ENCODE assay signal across 1 cellular context in the genomic region with DNA sequence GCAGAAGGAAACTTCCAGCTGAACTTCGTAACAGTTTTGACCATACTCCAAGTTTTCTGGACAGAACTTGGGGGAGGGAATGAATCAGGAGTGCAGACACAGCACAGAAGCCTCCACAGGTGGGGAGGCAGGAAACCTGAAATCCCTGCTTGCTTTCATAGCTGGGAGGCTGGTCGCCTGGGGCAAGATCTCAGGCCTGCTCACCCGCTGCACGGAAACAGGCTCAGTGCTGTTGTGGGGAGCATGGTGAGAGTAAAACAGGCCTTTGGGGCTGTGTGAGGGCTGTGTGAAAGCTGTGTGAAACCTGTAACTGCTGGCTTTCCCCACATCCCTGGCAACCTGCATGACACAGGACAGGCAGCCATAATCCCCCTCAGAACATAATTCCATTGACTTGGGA.
TF ChIP-seq lines count a peak whose summit lies in the region.

No MANE protein-coding gene starts in this region.

TF ChIP-seq in H1, 55 proteins besides CTCF, POLR2A, EP300 and RAD21:
- TF ChIP-seq PHF8 (conservative IDR thresholded peaks at IDR 0.05; ENCODE audit: low read depth, low read length) (no peak), CBX8 (IDR thresholded peaks at IDR 0.05; ENCODE audit: borderline replicate concordance, low read depth, low read length) (no peak), RBBP5 (IDR thresholded peaks at IDR 0.05; ENCODE audit: borderline replicate concordance, low read depth, low read length) (no peak), TAF1 (IDR thresholded peaks at IDR 0.05; ENCODE audit: low read depth, low read length) (no peak), USF2 (IDR thresholded peaks at IDR 0.05; ENCODE audit: low read length) (no peak), CTBP2 (IDR thresholded peaks at IDR 0.05; ENCODE audit: borderline replicate concordance, insufficient read depth, insufficient read length, low read length) (no peak), KDM5A (IDR thresholded peaks at IDR 0.05; ENCODE audit: low read length) (no peak), MAFK (IDR thresholded peaks at IDR 0.05; ENCODE audit: low read depth, low read length) (no peak), POLR2AphosphoS5 (IDR thresholded peaks at IDR 0.05; ENCODE audit: low read depth, low read length) (no peak)
